In the genomic region with DNA sequence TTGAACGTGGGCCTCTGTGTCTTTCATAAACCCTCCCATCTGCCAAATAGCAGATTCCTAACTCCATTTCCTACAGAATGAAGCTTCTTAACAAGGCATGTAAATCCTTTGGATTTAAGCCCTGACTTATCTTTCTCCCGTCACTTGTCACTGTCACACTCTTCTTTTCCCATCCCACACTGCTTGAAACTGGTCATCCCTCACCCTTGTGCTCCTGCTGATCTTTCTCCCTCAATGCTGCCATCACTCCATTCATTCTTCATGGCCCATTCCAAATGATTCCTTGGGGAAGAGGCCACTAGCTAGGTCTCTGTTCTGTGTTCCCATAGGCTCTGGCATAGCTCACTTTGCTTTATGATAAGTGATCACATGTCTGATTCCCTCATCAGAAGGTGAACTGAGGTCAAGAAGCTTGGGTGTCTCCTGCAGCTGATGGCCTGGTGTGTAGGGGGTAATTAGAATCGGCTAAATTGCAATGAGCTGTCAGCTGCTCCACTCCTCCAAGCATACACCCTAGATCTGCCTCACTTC, we compare ENCODE assay signal across 19 cellular contexts.
A peak's percentile ranks its signal among the peaks of the same experiment; 100 is the strongest.
DNase-seq lines count a peak whose midpoint lies in the region; ATAC-seq and TF ChIP-seq lines count a peak whose summit lies in the region.
"Had no signal": no experiment of that assay in that cellular context is flagged by ENCODE, and none has a peak within 500 bp of the region (broad histone marks: within the 10 kb centered on the region; RNA-seq: fewer than 3 reads in every experiment).

No MANE protein-coding gene starts in this region.

- TF ChIP-seq CTCF in gastroesophageal sphincter (IDR thresholded peaks at IDR 0.05) = no peak
- TF ChIP-seq CTCF in smooth muscle cell (IDR thresholded peaks at IDR 0.05; ENCODE audit: borderline replicate concordance, insufficient read depth, poor library complexity, severe bottlenecking) = no peak

- H3F3A ChIP-seq in smooth muscle cell (ENCODE audit: low read depth) = no peaks in the 10 kb centered on the region

- H4K20me1 ChIP-seq in smooth muscle cell (ENCODE audit: low read depth) = no peaks in the 10 kb centered on the region
- H4K20me1 ChIP-seq: BLaER1 had no signal

- H3K4me1 ChIP-seq in gastroesophageal sphincter (peaks cover 11 to 71% (median 26%) of the 10 kb centered on the region in 3 donors), smooth muscle cell (ENCODE audit: low read depth) (peaks cover 6% of the 10 kb centered on the region)

- ATAC-seq in gastroesophageal sphincter = no peak
- no peak for ATAC-seq in GM18519 (IDR thresholded peaks at IDR 0.05; ENCODE audit: low FRiP score, unreplicated experiment)
- ATAC-seq: activated T-helper 17 cell treated with anti-CD3 and anti-CD28 coated beads, Interleukin-2, amount 50 U/mL, for 72 hours; HCT116; left lobe of liver; naive thymus-derived CD4-positive, alpha-beta T cell; T-helper 17 cell had no signal

- no peak for TF ChIP-seq EP300 in gastroesophageal sphincter (IDR thresholded peaks at IDR 0.05)

- H3K27ac ChIP-seq in gastroesophageal sphincter (peak overlapping the region in 3 of 4 donors; percentile 77 to 83 (median 78)), smooth muscle cell (ENCODE audit: low read depth) (peak overlapping the region; percentile 47)
- H3K27ac ChIP-seq: BLaER1, cardiac muscle cell had no signal

- H3K27me3 ChIP-seq in gastroesophageal sphincter (no peaks in the 10 kb centered on the region), smooth muscle cell (ENCODE audit: low read depth) (peaks cover 4% of the 10 kb centered on the region)
- H3K27me3 ChIP-seq: BLaER1, cardiac muscle cell had no signal

- H3K4me3 ChIP-seq in gastroesophageal sphincter (no peak overlapping the region), smooth muscle cell (no peak overlapping the region)
- H3K4me3 ChIP-seq: BLaER1, cardiac muscle cell had no signal

- WGBS in gastroesophageal sphincter (ENCODE audit: low coverage in 1 of 2), 2 donors = 48 to 86% methylated on average over 2 to 3 of the region's 3 CpGs
- WGBS in smooth muscle cell (ENCODE audit: low lambda C conversion rate) = 48% methylated on average over 3 of the region's 3 CpGs

- peak overlapping the region; percentile 14 for H3K4me2 ChIP-seq in smooth muscle cell
- H3K4me2 ChIP-seq: BLaER1 had no signal

- H2AFZ ChIP-seq in smooth muscle cell (ENCODE audit: low read depth) = peak overlapping the region; percentile 17

- H3K36me3 ChIP-seq in gastroesophageal sphincter (no peaks in the 10 kb centered on the region), smooth muscle cell (ENCODE audit: low read depth) (no peaks in the 10 kb centered on the region)
- H3K36me3 ChIP-seq: BLaER1, cardiac muscle cell had no signal

- no peak for TF ChIP-seq POLR2A in gastroesophageal sphincter (IDR thresholded peaks at IDR 0.05)

- peak; percentile 21 for DNase-seq in NCI-H1436 treated with DMSO at 0.1 percent for 48 hours (lab: John Stamatoyannopoulos, UW)
- DNase-seq in NCI-H524 treated with DMSO at 0.1 percent for 48 hours (lab: John Stamatoyannopoulos, UW) = peak; percentile 28
- no peak for DNase-seq in smooth muscle cell (lab: John Stamatoyannopoulos, UW; ENCODE audit: unreplicated experiment)
- DNase-seq in DMS114 treated with DMSO at 0.1 percent for 48 hours (lab: John Stamatoyannopoulos, UW; ENCODE audit: unreplicated experiment) = no peak
- no peak for DNase-seq in AG08396 (ENCODE audit: low spot score)
- DNase-seq: activated CD4-positive, CD25-positive, alpha-beta regulatory T cell; effector CD4-positive, alpha-beta T cell; naive thymus-derived CD4-positive, alpha-beta T cell; NCI-H2029 treated with DMSO at 0.1 percent for 48 hours; SHP77 treated with DMSO at 0.1 percent for 48 hours; stimulated activated CD4-positive, alpha-beta T cell treated with anti-CD3 and anti-CD28 coated beads, Interleukin-2, amount 100 ng/mL, for 24 hours; T-helper 17 cell had no signal

- H3K9me3 ChIP-seq in gastroesophageal sphincter (no peaks in the 10 kb centered on the region), smooth muscle cell (replicated peaks; ENCODE audit: low read depth) (no peaks in the 10 kb centered on the region)
- H3K9me3 ChIP-seq: BLaER1 had no signal

- H3K79me2 ChIP-seq in smooth muscle cell (ENCODE audit: low read depth) = no peaks in the 10 kb centered on the region

- no peak overlapping the region for H3K9ac ChIP-seq in smooth muscle cell (ENCODE audit: low read depth)
- H3K9ac ChIP-seq: BLaER1 had no signal

Comparison
In these comparisons a context has a peak if more than half of its experiments do, and no peak if none do; other contexts are left out.
1. DNase-seq: peak in NCI-H1436 treated with DMSO at 0.1 percent for 48 hours (single experiment) and NCI-H524 treated with DMSO at 0.1 percent for 48 hours (single experiment); none in smooth muscle cell (single experiment), DMS114 treated with DMSO at 0.1 percent for 48 hours (single experiment) and AG08396 (single experiment).